In genomic region chrX:636971-637659, GRCh38 we compare ENCODE assay signal across 29 cellular contexts. TPM values are rescaled to one million over a fixed set of nuclear protein-coding genes. Genes with fewer than 3 reads are reported as not detected.
DNase-seq lines count a peak whose midpoint lies in the region; ATAC-seq and TF ChIP-seq lines count a peak whose summit lies in the region.
"Had no signal": no experiment of that assay in that cellular context is flagged by ENCODE, and none has a peak within 500 bp of the region (broad histone marks: within the 10 kb centered on the region; RNA-seq: fewer than 3 reads in every experiment).

No MANE protein-coding gene starts in this region.

- WGBS in right cardiac atrium: 2% methylated on average over 27 of the region's 27 CpGs
- WGBS in heart left ventricle, 4 donors: 2 to 4% (median 3%) methylated on average over 27 of the region's 27 CpGs

- no peaks in the 10 kb centered on the region for H3K9me3 Mint-ChIP-seq in T-cell
- H3K9me3 Mint-ChIP-seq: effector memory CD8-positive, alpha-beta T cell had no signal

- TF ChIP-seq POLR2A in heart left ventricle (IDR thresholded peaks at IDR 0.05): no peak

- H3K79me2 ChIP-seq in osteoblast (ENCODE audit: insufficient read depth, low read length): no peaks in the 10 kb centered on the region

- H3K27ac ChIP-seq in right cardiac atrium (ENCODE audit: low read length): no peak overlapping the region
- H3K27ac ChIP-seq in heart left ventricle: no peak overlapping the region
- H3K27ac ChIP-seq in duodenal mucosa (ENCODE audit: low read depth, low read length): no peak overlapping the region
- H3K27ac ChIP-seq in osteoblast (ENCODE audit: low read depth, low read length): no peak overlapping the region
- no peak overlapping the region for H3K27ac ChIP-seq in tibial artery
- H3K27ac ChIP-seq: BLaER1 treated with 17β-estradiol and CSF1 and Interleukin-3, amounts not matched to agents 10 nM and 100 nM; breast epithelium; foreskin keratinocyte; HL-60; KMS-11; neutrophil; Peyer's patch; transverse colon had no signal

- H3K27ac Mint-ChIP-seq in T-cell: no peak overlapping the region
- H3K27ac Mint-ChIP-seq: effector memory CD8-positive, alpha-beta T cell had no signal

- peaks cover 10 to 14% (median 12%) of the 10 kb centered on the region in 3 donors for H3K4me1 Mint-ChIP-seq in T-cell

- DNase-seq in right cardiac atrium (no peak), heart left ventricle (no peak), osteoblast (ENCODE audit: insufficient read length, low spot score, missing footprints) (peak; percentile 82), NCI-H146 (lab: John Stamatoyannopoulos, UW) (no peak), T-cell (no peak), tibial artery (no peak)
- DNase-seq: amygdala; COR-L47; effector memory CD8-positive, alpha-beta T cell; foreskin keratinocyte; NCI-H1417; NCI-H2081; NCI-H226; NCI-H69; Peyer's patch; SIG-M5; transverse colon had no signal

- no peak overlapping the region for H3K4me2 ChIP-seq in osteoblast (ENCODE audit: insufficient read depth, low read length)
- H3K4me2 ChIP-seq: BLaER1 treated with 17β-estradiol and CSF1 and Interleukin-3, amounts not matched to agents 10 nM and 100 nM; KMS-11 had no signal

- H2AFZ ChIP-seq in osteoblast (ENCODE audit: low read length): no peak overlapping the region

- no peaks in the 10 kb centered on the region for H3K36me3 ChIP-seq in heart left ventricle
- H3K36me3 ChIP-seq in duodenal mucosa (ENCODE audit: control insufficient read depth in 1 of 2, insufficient read depth in 2 of 2, low read length in 2 of 2): no peaks in the 10 kb centered on the region
- no peaks in the 10 kb centered on the region for H3K36me3 ChIP-seq in osteoblast (ENCODE audit: insufficient read depth, low read length)
- no peaks in the 10 kb centered on the region for H3K36me3 ChIP-seq in tibial artery
- H3K36me3 ChIP-seq: BLaER1 treated with 17β-estradiol and CSF1 and Interleukin-3, amounts not matched to agents 10 nM and 100 nM; breast epithelium; neutrophil; Peyer's patch; transverse colon had no signal

- CTCF ChIA-PET in T-cell (lab: Charles Lee): no interaction called here

- peak overlapping the region in 1 of 3 donors; percentile 7 for H3K4me3 Mint-ChIP-seq in T-cell
- H3K4me3 Mint-ChIP-seq: effector memory CD8-positive, alpha-beta T cell had no signal

- no peaks in the 10 kb centered on the region for H3K36me3 Mint-ChIP-seq in T-cell

- TF ChIP-seq CTCF in heart left ventricle (IDR thresholded peaks at IDR 0.05) (no peak), osteoblast (IDR thresholded peaks at IDR 0.05; ENCODE audit: extremely low read depth, low read depth, low read length) (no peak), tibial artery (IDR thresholded peaks at IDR 0.05) (no peak)

- no peak overlapping the region for H3K9ac ChIP-seq in duodenal mucosa (ENCODE audit: low read depth in 1 of 2, low read length in 2 of 2)
- H3K9ac ChIP-seq: BLaER1 treated with 17β-estradiol and CSF1 and Interleukin-3, amounts not matched to agents 10 nM and 100 nM; KMS-11 had no signal

- H4K20me1 ChIP-seq in osteoblast (ENCODE audit: insufficient read depth, low read length): no peaks in the 10 kb centered on the region

- H3K4me1 ChIP-seq in right cardiac atrium (ENCODE audit: control insufficient read depth, insufficient read depth, low read length) (no peaks in the 10 kb centered on the region), heart left ventricle (peaks cover 0 to 7% (median 0%) of the 10 kb centered on the region in 12 donors), duodenal mucosa (ENCODE audit: control insufficient read depth in 1 of 2, insufficient read depth in 2 of 2, low read length in 2 of 2) (peaks cover 9 to 15% of the 10 kb centered on the region in 2 donors), osteoblast (ENCODE audit: insufficient read depth, low read length) (no peaks in the 10 kb centered on the region), tibial artery (no peaks in the 10 kb centered on the region)
- H3K4me1 ChIP-seq: BLaER1 treated with 17β-estradiol and CSF1 and Interleukin-3, amounts not matched to agents 10 nM and 100 nM; breast epithelium; foreskin keratinocyte had no signal

- no peaks in the 10 kb centered on the region for H3K9me3 ChIP-seq in right cardiac atrium (ENCODE audit: control insufficient read depth, low read length)
- no peaks in the 10 kb centered on the region for H3K9me3 ChIP-seq in heart left ventricle
- H3K9me3 ChIP-seq in duodenal mucosa (ENCODE audit: control insufficient read depth in 1 of 2, low read length in 2 of 2): no peaks in the 10 kb centered on the region
- no peaks in the 10 kb centered on the region for H3K9me3 ChIP-seq in osteoblast (ENCODE audit: low read depth, low read length)
- no peaks in the 10 kb centered on the region for H3K9me3 ChIP-seq in tibial artery
- H3K9me3 ChIP-seq: breast epithelium, neutrophil, Peyer's patch, transverse colon had no signal

- POLR2A ChIA-PET in T-cell (lab: Charles Lee): no interaction called here

- H3K27me3 ChIP-seq in right cardiac atrium (ENCODE audit: control insufficient read depth, insufficient read depth) (peaks cover 2% of the 10 kb centered on the region), heart left ventricle (peaks cover 37 to 94% (median 77%) of the 10 kb centered on the region in 9 donors), duodenal mucosa (ENCODE audit: control insufficient read depth in 1 of 2, insufficient read depth in 2 of 2, low read length in 2 of 2) (peaks cover 44 to 57% of the 10 kb centered on the region in 2 donors), osteoblast (ENCODE audit: insufficient read depth, low read length) (peaks cover 12% of the 10 kb centered on the region), tibial artery (peaks cover 0 to 81% of the 10 kb centered on the region in 2 donors)

- peaks cover 46 to 80% of the 10 kb centered on the region in 2 donors for H3K27me3 Mint-ChIP-seq in T-cell

- ATAC-seq in right cardiac atrium: no peak
- ATAC-seq in heart left ventricle: no peak
- ATAC-seq in T-cell (replicated peaks in 1 of 4): no peak
- ATAC-seq: activated CD4-positive, CD25-positive, alpha-beta regulatory T cell treated with anti-CD3 and anti-CD28 coated beads, Interleukin-2, amount 50 U/mL, for 24 hours; effector memory CD8-positive, alpha-beta T cell; esophagus mucosa; foreskin keratinocyte; HCT116 had no signal

- H3K4me3 ChIP-seq in right cardiac atrium (ENCODE audit: low read length) (peak overlapping the region; percentile 21), heart left ventricle (peak overlapping the region in 4 of 12 donors; percentile 0 to 33 (median 20)), duodenal mucosa (ENCODE audit: low read depth in 1 of 2, low read length in 2 of 2) (peak overlapping the region; percentile 47 to 50), osteoblast (ENCODE audit: insufficient read depth, low read length) (no peak overlapping the region), tibial artery (no peak overlapping the region)
- H3K4me3 ChIP-seq: BLaER1 treated with 17β-estradiol and CSF1 and Interleukin-3, amounts not matched to agents 10 nM and 100 nM; Peyer's patch had no signal

- intact Hi-C loops in right cardiac atrium (cut with DNase I): no loop called here
- intact Hi-C loops in heart left ventricle (cut with DNase I): no loop called here
- intact Hi-C loops in tibial artery (cut with DNase I; ENCODE audit: low total_unique reads): no loop called here

RNA-seq across cellular contexts. Expression of gene SHOX, which starts 6.5 kb away (rescaled TPM):
- total RNA-seq in right cardiac atrium: not detected
- polyA plus RNA-seq in right cardiac atrium: not detected
- not detected for total RNA-seq in heart left ventricle
- polyA plus RNA-seq in heart left ventricle: not detected
- 11.8 and 13.4 TPM in 2 replicates for total RNA-seq in osteoblast
- not detected for total RNA-seq in T-cell
- total RNA-seq: esophagus mucosa, foreskin keratinocyte, lung microvascular endothelial cell, Peyer's patch, pulmonary artery endothelial cell had no signal
- polyA plus RNA-seq: AG04450, foreskin keratinocyte had no signal

Comparison
In these comparisons a context has a peak if more than half of its experiments do, and no peak if none do; other contexts are left out.
1. H3K4me3 ChIP-seq: peak in right cardiac atrium (single experiment) and duodenal mucosa (2 of 2); none in osteoblast (single experiment) and tibial artery (0 of 2).
2. RNA of gene SHOX, which starts 6.5 kb away (total RNA-seq): 11.8 to 13.4 TPM in osteoblast; not detected in right cardiac atrium, not detected in heart left ventricle and not detected in T-cell; every median in the first group is over 10 times any median in the second.